1 cellular context compared by ENCODE assay signal in the genomic region with DNA sequence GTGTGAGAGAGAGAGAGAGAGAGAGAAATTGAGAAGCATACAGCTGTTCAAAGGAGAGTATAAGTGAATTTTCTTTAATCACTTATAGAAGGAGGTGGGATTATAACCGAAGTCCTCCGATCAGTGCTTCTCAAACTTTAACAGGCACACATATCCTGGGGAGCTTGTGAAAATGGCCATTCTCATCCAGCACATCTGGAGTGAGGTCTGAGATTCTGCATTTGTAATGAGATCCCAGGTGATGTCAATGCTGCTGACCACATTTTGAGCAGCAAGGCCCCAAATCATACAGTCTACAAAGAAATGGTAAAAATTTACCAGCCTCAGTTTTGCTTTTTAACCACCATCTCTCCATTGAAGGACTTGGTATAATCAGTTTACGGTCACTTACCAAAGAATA.
TF ChIP-seq lines count a peak whose summit lies in the region.

No MANE protein-coding gene starts in this region.

TF ChIP-seq in GM23338, 12 proteins besides CTCF, POLR2A, EP300 and RAD21 (continued from another document):
- TF ChIP-seq REST (IDR thresholded peaks at IDR 0.05; ENCODE audit: unreplicated experiment) (no peak), EZH2phosphoT487 (IDR thresholded peaks at IDR 0.05; ENCODE audit: unreplicated experiment) (no peak), POLR2AphosphoS5 (IDR thresholded peaks at IDR 0.05; ENCODE audit: low read depth) (no peak), EZH2 (IDR thresholded peaks at IDR 0.05; ENCODE audit: low read depth, unreplicated experiment) (no peak), NANOG (IDR thresholded peaks at IDR 0.05; ENCODE audit: borderline replicate concordance) (no peak), ZNF331 (CRISPR knock-in tag; IDR thresholded peaks at IDR 0.05; ENCODE audit: low read depth) (no peak), ZNF114 (CRISPR knock-in tag; IDR thresholded peaks at IDR 0.05) (no peak), CREB1 (CRISPR knock-in tag; IDR thresholded peaks at IDR 0.05; ENCODE audit: low read depth) (no peak), JUNB (IDR thresholded peaks at IDR 0.05; ENCODE audit: unreplicated experiment) (no peak)
- TF ChIP-seq, protein P1, sequence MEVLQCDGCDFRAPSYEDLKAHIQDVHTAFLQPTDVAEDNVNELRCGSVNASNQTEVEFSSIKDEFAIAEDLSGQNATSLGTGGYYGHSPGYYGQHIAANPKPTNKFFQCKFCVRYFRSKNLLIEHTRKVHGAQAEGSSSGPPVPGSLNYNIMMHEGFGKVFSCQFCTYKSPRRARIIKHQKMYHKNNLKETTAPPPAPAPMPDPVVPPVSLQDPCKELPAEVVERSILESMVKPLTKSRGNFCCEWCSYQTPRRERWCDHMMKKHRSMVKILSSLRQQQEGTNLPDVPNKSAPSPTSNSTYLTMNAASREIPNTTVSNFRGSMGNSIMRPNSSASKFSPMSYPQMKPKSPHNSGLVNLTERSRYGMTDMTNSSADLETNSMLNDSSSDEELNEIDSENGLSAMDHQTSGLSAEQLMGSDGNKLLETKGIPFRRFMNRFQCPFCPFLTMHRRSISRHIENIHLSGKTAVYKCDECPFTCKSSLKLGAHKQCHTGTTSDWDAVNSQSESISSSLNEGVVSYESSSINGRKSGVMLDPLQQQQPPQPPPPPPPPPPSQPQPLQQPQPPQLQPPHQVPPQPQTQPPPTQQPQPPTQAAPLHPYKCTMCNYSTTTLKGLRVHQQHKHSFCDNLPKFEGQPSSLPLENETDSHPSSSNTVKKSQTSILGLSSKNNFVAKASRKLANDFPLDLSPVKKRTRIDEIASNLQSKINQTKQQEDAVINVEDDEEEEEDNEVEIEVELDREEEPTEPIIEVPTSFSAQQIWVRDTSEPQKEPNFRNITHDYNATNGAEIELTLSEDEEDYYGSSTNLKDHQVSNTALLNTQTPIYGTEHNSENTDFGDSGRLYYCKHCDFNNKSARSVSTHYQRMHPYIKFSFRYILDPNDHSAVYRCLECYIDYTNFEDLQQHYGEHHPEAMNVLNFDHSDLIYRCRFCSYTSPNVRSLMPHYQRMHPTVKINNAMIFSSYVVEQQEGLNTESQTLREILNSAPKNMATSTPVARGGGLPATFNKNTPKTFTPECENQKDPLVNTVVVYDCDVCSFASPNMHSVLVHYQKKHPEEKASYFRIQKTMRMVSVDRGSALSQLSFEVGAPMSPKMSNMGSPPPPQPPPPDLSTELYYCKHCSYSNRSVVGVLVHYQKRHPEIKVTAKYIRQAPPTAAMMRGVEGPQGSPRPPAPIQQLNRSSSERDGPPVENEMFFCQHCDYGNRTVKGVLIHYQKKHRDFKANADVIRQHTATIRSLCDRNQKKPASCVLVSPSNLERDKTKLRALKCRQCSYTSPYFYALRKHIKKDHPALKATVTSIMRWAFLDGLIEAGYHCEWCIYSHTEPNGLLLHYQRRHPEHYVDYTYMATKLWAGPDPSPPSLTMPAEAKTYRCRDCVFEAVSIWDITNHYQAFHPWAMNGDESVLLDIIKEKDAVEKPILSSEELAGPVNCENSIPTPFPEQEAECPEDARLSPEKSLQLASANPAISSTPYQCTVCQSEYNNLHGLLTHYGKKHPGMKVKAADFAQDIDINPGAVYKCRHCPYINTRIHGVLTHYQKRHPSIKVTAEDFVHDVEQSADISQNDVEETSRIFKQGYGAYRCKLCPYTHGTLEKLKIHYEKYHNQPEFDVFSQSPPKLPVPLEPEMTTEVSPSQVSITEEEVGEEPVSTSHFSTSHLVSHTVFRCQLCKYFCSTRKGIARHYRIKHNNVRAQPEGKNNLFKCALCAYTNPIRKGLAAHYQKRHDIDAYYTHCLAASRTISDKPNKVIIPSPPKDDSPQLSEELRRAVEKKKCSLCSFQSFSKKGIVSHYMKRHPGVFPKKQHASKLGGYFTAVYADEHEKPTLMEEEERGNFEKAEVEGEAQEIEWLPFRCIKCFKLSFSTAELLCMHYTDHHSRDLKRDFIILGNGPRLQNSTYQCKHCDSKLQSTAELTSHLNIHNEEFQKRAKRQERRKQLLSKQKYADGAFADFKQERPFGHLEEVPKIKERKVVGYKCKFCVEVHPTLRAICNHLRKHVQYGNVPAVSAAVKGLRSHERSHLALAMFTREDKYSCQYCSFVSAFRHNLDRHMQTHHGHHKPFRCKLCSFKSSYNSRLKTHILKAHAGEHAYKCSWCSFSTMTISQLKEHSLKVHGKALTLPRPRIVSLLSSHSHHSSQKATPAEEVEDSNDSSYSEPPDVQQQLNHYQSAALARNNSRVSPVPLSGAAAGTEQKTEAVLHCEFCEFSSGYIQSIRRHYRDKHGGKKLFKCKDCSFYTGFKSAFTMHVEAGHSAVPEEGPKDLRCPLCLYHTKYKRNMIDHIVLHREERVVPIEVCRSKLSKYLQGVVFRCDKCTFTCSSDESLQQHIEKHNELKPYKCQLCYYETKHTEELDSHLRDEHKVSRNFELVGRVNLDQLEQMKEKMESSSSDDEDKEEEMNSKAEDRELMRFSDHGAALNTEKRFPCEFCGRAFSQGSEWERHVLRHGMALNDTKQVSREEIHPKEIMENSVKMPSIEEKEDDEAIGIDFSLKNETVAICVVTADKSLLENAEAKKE (CRISPR knock-in tag; IDR thresholded peaks at IDR 0.05), result no peak
